16 cellular contexts compared by ENCODE assay signal in genomic region chr6:1498491-1499113, GRCh38.
DNase-seq lines count a peak whose midpoint lies in the region; ATAC-seq and TF ChIP-seq lines count a peak whose summit lies in the region.
"Had no signal": no experiment of that assay in that cellular context is flagged by ENCODE, and none has a peak within 500 bp of the region (broad histone marks: within the 10 kb centered on the region; RNA-seq: fewer than 3 reads in every experiment).

No MANE protein-coding gene starts in this region.

- H3K4me3 Mint-ChIP-seq in stimulated activated naive CD8-positive, alpha-beta T cell treated with anti-CD3 and anti-CD28 coated beads, Interleukin-15, amount 100 ng/mL, for 72 hours: no peak overlapping the region
- H3K4me3 Mint-ChIP-seq: activated naive CD8-positive, alpha-beta T cell treated with anti-CD3 and anti-CD28 coated beads for 36 hours; CD4-positive, alpha-beta T cell had no signal

- intact Hi-C loops in Right ventricle myocardium superior (cut with DNase I): no loop called here

- H3K79me2 ChIP-seq in Karpas-422 (ENCODE audit: low read length) (no peaks in the 10 kb centered on the region), osteoblast (ENCODE audit: insufficient read depth, low read length) (no peaks in the 10 kb centered on the region)

- in situ Hi-C loops in astrocyte of the cerebellum (cut with HindIII; ENCODE audit: low sequenced_read_pairs): no loop called here

- no peak overlapping the region for H3K9ac ChIP-seq in Karpas-422 (ENCODE audit: low read length)
- H3K9ac ChIP-seq: KMS-11 had no signal

- H3K9me3 ChIP-seq in Karpas-422 (ENCODE audit: low read length) (no peaks in the 10 kb centered on the region), osteoblast (ENCODE audit: low read depth, low read length) (peaks cover 3% of the 10 kb centered on the region)

- no peaks in the 10 kb centered on the region for H3K9me2 ChIP-seq in Karpas-422 (replicated peaks; ENCODE audit: insufficient read depth, low read length)

- H3K4me1 ChIP-seq in Karpas-422 (ENCODE audit: low read length) (no peaks in the 10 kb centered on the region), osteoblast (ENCODE audit: insufficient read depth, low read length) (no peaks in the 10 kb centered on the region)

- no peak overlapping the region for H3K27ac Mint-ChIP-seq in stimulated activated naive CD8-positive, alpha-beta T cell treated with anti-CD3 and anti-CD28 coated beads, Interleukin-15, amount 100 ng/mL, for 72 hours
- H3K27ac Mint-ChIP-seq: activated naive CD8-positive, alpha-beta T cell treated with anti-CD3 and anti-CD28 coated beads for 36 hours; CD4-positive, alpha-beta T cell had no signal

- no peaks in the 10 kb centered on the region for H4K20me1 ChIP-seq in Karpas-422 (ENCODE audit: insufficient read depth, low read depth, low read length)
- no peaks in the 10 kb centered on the region for H4K20me1 ChIP-seq in osteoblast (ENCODE audit: insufficient read depth, low read length)

- no peaks in the 10 kb centered on the region for H3K4me1 Mint-ChIP-seq in stimulated activated naive CD8-positive, alpha-beta T cell treated with anti-CD3 and anti-CD28 coated beads, Interleukin-15, amount 100 ng/mL, for 72 hours
- H3K4me1 Mint-ChIP-seq: activated naive CD8-positive, alpha-beta T cell treated with anti-CD3 and anti-CD28 coated beads for 36 hours had no signal

- H3K4me3 ChIP-seq in Karpas-422 (ENCODE audit: low read length): no peak overlapping the region
- H3K4me3 ChIP-seq in astrocyte of the cerebellum (ENCODE audit: low read depth, low read length): no peak overlapping the region
- no peak overlapping the region for H3K4me3 ChIP-seq in osteoblast (ENCODE audit: insufficient read depth, low read length)
- H3K4me3 ChIP-seq: coronary artery had no signal

- H3K27me3 Mint-ChIP-seq in stimulated activated naive CD8-positive, alpha-beta T cell treated with anti-CD3 and anti-CD28 coated beads, Interleukin-15, amount 100 ng/mL, for 72 hours: peaks cover 18% of the 10 kb centered on the region

- peaks cover 5 to 20% of the 10 kb centered on the region in 2 donors for H3K9me3 Mint-ChIP-seq in stimulated activated naive CD8-positive, alpha-beta T cell treated with anti-CD3 and anti-CD28 coated beads, Interleukin-15, amount 100 ng/mL, for 72 hours

- no peak for ATAC-seq in GM21717 (IDR thresholded peaks at IDR 0.05; ENCODE audit: unreplicated experiment)
- no peak for ATAC-seq in Right ventricle myocardium superior (ENCODE audit: poor library complexity)
- no peak for ATAC-seq in stimulated activated naive CD8-positive, alpha-beta T cell treated with anti-CD3 and anti-CD28 coated beads, Interleukin-15, amount 100 ng/mL, for 72 hours
- ATAC-seq: right cardiac atrium had no signal

- H3K36me3 ChIP-seq in Karpas-422 (ENCODE audit: insufficient read depth, low read length) (no peaks in the 10 kb centered on the region), osteoblast (ENCODE audit: insufficient read depth, low read length) (no peaks in the 10 kb centered on the region)

- H3K27me3 ChIP-seq in Karpas-422 (ENCODE audit: low read length) (no peaks in the 10 kb centered on the region), osteoblast (ENCODE audit: insufficient read depth, low read length) (no peaks in the 10 kb centered on the region)

- H3K4me2 ChIP-seq in Karpas-422 (ENCODE audit: low read depth, low read length, poor library complexity, severe bottlenecking): no peak overlapping the region
- H3K4me2 ChIP-seq in osteoblast (ENCODE audit: insufficient read depth, low read length): no peak overlapping the region
- H3K4me2 ChIP-seq: KMS-11 had no signal

- H3K27ac ChIP-seq in Karpas-422 (ENCODE audit: low read length) (no peak overlapping the region), osteoblast (ENCODE audit: low read depth, low read length) (no peak overlapping the region)
- H3K27ac ChIP-seq: coronary artery, KMS-11 had no signal

- DNase-seq in ELR (ENCODE audit: low read depth): peak; percentile 28
- DNase-seq in Karpas-422: peak; percentile 47
- DNase-seq in astrocyte of the cerebellum (ENCODE audit: low read depth): no peak
- DNase-seq in osteoblast (ENCODE audit: insufficient read length, low spot score, missing footprints): no peak
- no peak for DNase-seq in NOMO-1 treated with DMSO at 0.1 percent for 48 hours (lab: John Stamatoyannopoulos, UW; ENCODE audit: unreplicated experiment)
- DNase-seq in Right ventricle myocardium superior: no peak
- DNase-seq in stimulated activated naive CD8-positive, alpha-beta T cell treated with anti-CD3 and anti-CD28 coated beads, Interleukin-15, amount 100 ng/mL, for 72 hours: no peak
- DNase-seq: activated CD8-positive, alpha-beta memory T cell treated with anti-CD3 and anti-CD28 coated beads, Interleukin-2, amount 50 U/mL, for 4 hours; activated naive CD8-positive, alpha-beta T cell treated with anti-CD3 and anti-CD28 coated beads for 36 hours; CD4-positive, alpha-beta T cell; kidney; right cardiac atrium; SHP77 treated with DMSO at 0.1 percent for 48 hours had no signal

- peak; percentile 12 for TF ChIP-seq CTCF in astrocyte of the cerebellum (IDR thresholded peaks at IDR 0.05; ENCODE audit: low read depth, low read length, missing control alignments)
- TF ChIP-seq CTCF in osteoblast (IDR thresholded peaks at IDR 0.05; ENCODE audit: extremely low read depth, low read depth, low read length): peak; percentile 27

- no peak overlapping the region for H2AFZ ChIP-seq in Karpas-422 (ENCODE audit: low read length)
- H2AFZ ChIP-seq in osteoblast (ENCODE audit: low read length): no peak overlapping the region

Comparison
In these comparisons a context has a peak if more than half of its experiments do, and no peak if none do; other contexts are left out.
1. DNase-seq: peak in ELR (single experiment) and Karpas-422 (single experiment); none in astrocyte of the cerebellum (single experiment), osteoblast (single experiment), NOMO-1 treated with DMSO at 0.1 percent for 48 hours (single experiment), Right ventricle myocardium superior (single experiment) and stimulated activated naive CD8-positive, alpha-beta T cell treated with anti-CD3 and anti-CD28 coated beads, Interleukin-15, amount 100 ng/mL, for 72 hours (0 of 2).